In genomic region chr20:9629821-9630220, GRCh38 we compare ENCODE assay signal across 16 cellular contexts.
"Had no signal": no experiment of that assay in that cellular context is flagged by ENCODE, and none has a peak within 500 bp of the region (broad histone marks: within the 10 kb centered on the region; RNA-seq: fewer than 3 reads in every experiment).

No MANE protein-coding gene starts in this region.

- DNase-seq: cerebellar nuclear complex; dermis blood vessel endothelial cell; effector CD8-positive, alpha-beta T cell; heart left ventricle; hippocampal formation; left colon; left ventricle myocardium superior; mesendoderm; naive B cell; psoas muscle; spleen; stimulated activated CD4-positive, alpha-beta T cell treated with anti-CD3 and anti-CD28 coated beads, Interleukin-2, amount 100 ng/mL, for 24 hours; stimulated activated naive CD4-positive, alpha-beta T cell; thyroid gland; upper lobe of left lung had no signal

- ATAC-seq: heart left ventricle, left colon, left ventricle myocardium superior, psoas muscle, sciatic nerve had no signal
